Comparison of ENCODE assay signal across 16 cellular contexts in the genomic region with DNA sequence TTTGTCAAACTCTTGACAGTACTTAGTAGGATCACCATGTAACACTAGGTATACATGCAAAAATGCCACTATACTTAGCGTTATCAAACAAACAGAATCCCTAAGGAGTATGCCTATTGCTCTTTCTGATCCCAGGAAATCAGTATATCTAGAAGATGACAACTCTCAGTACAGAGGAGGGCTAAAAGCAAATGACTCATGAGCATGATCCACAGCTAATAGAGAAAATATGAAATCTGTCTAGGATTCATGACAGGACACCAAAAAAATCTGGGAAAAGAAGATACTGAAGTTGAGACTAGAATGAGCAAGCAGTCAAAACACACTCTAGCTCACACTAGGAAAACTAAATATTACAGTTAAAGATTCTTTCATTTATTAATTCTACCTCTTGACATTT.
DNase-seq lines count a peak whose midpoint lies in the region; ATAC-seq, FAIRE-seq and TF ChIP-seq lines count a peak whose summit lies in the region.
"Had no signal": no experiment of that assay in that cellular context is flagged by ENCODE, and none has a peak within 500 bp of the region (broad histone marks: within the 10 kb centered on the region; RNA-seq: fewer than 3 reads in every experiment).

No MANE protein-coding gene starts in this region.

- H2AK5ac ChIP-seq in IMR-90 (ENCODE audit: low read depth, low read length) = no peak overlapping the region

- no peak for DNase-seq in CD4-positive, alpha-beta memory T cell
- peak; percentile 83 for DNase-seq in IMR-90
- peak; percentile 65 for DNase-seq in astrocyte (ENCODE audit: low read depth)
- peak; percentile 60 for DNase-seq in kidney tubule cell (ENCODE audit: low spot score)
- no peak for DNase-seq in ureter (ENCODE audit: low spot score)
- DNase-seq in DMS 273 (lab: John Stamatoyannopoulos, UW; ENCODE audit: unreplicated experiment) = no peak
- no peak for DNase-seq in NCI-H69 (lab: John Stamatoyannopoulos, UW)
- DNase-seq: glutamatergic neuron; Karpas-422; NCI-H2171; stimulated activated naive CD4-positive, alpha-beta T cell treated with Interleukin-2 at 50 U/mL for 16 hours; T1000 had no signal

- no peaks in the 10 kb centered on the region for H3K9me3 Mint-ChIP-seq in CD4-positive, alpha-beta memory T cell
- H3K9me3 Mint-ChIP-seq in astrocyte (ENCODE audit: unreplicated experiment) = no peaks in the 10 kb centered on the region

- no CpG with 5 or more reads among the region's 1 CpG for WGBS in IMR-90 (ENCODE audit: extremely low coverage in 2 of 2, insufficient read length in 1 of 2), 2 experiments

- CTCF ChIA-PET in CD4-positive, alpha-beta memory T cell (lab: Charles Lee; ENCODE audit: partially characterized antibody) = interaction anchor here (1.8 to 5.5 kb wide), 2 partner anchors 14 to 44 kb away, joined by 6 to 38 read pairs; no protein-coding TSS in a partner anchor
- CTCF ChIA-PET in IMR-90 (lab: Yijun Ruan, JAX) = interaction anchor here (0.6 kb wide), 1 partner anchor 41 kb away, joined by 3 read pairs; no protein-coding TSS in a partner anchor

- in situ Hi-C loops in IMR-90 (cut with MboI; ENCODE audit: low sequenced_read_pairs) = no loop called here

- H3K27ac Mint-ChIP-seq in CD4-positive, alpha-beta memory T cell = peak overlapping the region; percentile 26 to 88 (median 56)
- peak overlapping the region; percentile 50 for H3K27ac Mint-ChIP-seq in astrocyte (ENCODE audit: unreplicated experiment)

- H4K20me1 ChIP-seq in IMR-90 (ENCODE audit: insufficient read depth, low read length) = no peaks in the 10 kb centered on the region
- H4K20me1 ChIP-seq in astrocyte (ENCODE audit: insufficient read depth, low read length) = no peaks in the 10 kb centered on the region

- H3K79me2 ChIP-seq in astrocyte (ENCODE audit: insufficient read depth, low read length) = no peaks in the 10 kb centered on the region
- H3K79me2 ChIP-seq: parathyroid adenoma had no signal

- dilution Hi-C loops in IMR-90 (cut with HindIII; ENCODE audit: low sequenced_read_pairs, unreplicated experiment) = no loop called here

- POLR2A ChIA-PET in CD4-positive, alpha-beta memory T cell (lab: Charles Lee; ENCODE audit: partially characterized antibody) = interaction anchor here (1.4 to 5.4 kb wide), 3 partner anchors 9 to 31 kb away, joined by 6 to 75 read pairs (median 30); no protein-coding TSS in a partner anchor
- POLR2A ChIA-PET in IMR-90 (lab: Charles Lee; ENCODE audit: unreplicated experiment) = no interaction called here

- FAIRE-seq in astrocyte (lab: Jason Lieb, UNC) = peak; percentile 97
- FAIRE-seq: GM12878 had no signal

- H2AFZ ChIP-seq in IMR-90 (replicated peaks; ENCODE audit: low read length, poor library complexity) = no peak overlapping the region
- no peak overlapping the region for H2AFZ ChIP-seq in astrocyte (ENCODE audit: low read depth, low read length)
- H2AFZ ChIP-seq: parathyroid adenoma had no signal

- H3K36me3 Mint-ChIP-seq in CD4-positive, alpha-beta memory T cell = peaks cover 41 to 44% of the 10 kb centered on the region in 2 donors
- no peaks in the 10 kb centered on the region for H3K36me3 Mint-ChIP-seq in astrocyte (ENCODE audit: low read depth, unreplicated experiment)

- no peak overlapping the region for H3K23ac ChIP-seq in IMR-90 (ENCODE audit: low read depth, low read length)

- no peak overlapping the region for H2AK9ac ChIP-seq in IMR-90 (replicated peaks; ENCODE audit: low read depth, low read length, poor library complexity)

- H3K4me1 Mint-ChIP-seq in CD4-positive, alpha-beta memory T cell = peaks cover 51 to 80% (median 61%) of the 10 kb centered on the region in 4 donors
- H3K4me1 Mint-ChIP-seq in astrocyte (ENCODE audit: low read depth, unreplicated experiment) = peaks cover 10% of the 10 kb centered on the region

- H3K4me1 ChIP-seq in CD4-positive, alpha-beta memory T cell (ENCODE audit: insufficient read depth, low read length) = peaks cover 65% of the 10 kb centered on the region
- H3K4me1 ChIP-seq in IMR-90 (ENCODE audit: control insufficient read depth, insufficient read depth, low read length) (peaks cover 3% of the 10 kb centered on the region; the same call in 1 of the 2 replicates), astrocyte (ENCODE audit: insufficient read depth, low read length) (peaks cover 11% of the 10 kb centered on the region)
- H3K4me1 ChIP-seq: parathyroid adenoma had no signal

- H3K9ac ChIP-seq in IMR-90 (ENCODE audit: low read depth, low read length) (no peak overlapping the region), astrocyte (ENCODE audit: low read length) (no peak overlapping the region)
- H3K9ac ChIP-seq: parathyroid adenoma had no signal

- TF ChIP-seq POLR2A in IMR-90 (IDR thresholded peaks at IDR 0.05; ENCODE audit: low read depth, low read length) = no peak

- no peak overlapping the region for H2BK15ac ChIP-seq in IMR-90 (ENCODE audit: low read depth, low read length)

- intact Hi-C loops in CD4-positive, alpha-beta memory T cell (cut with micrococcal nuclease) = loop anchor here (5.0 kb wide), 1 partner anchor 46 kb away; no protein-coding TSS in a partner anchor
- intact Hi-C loops in IMR-90 (cut with micrococcal nuclease) = no loop called here

- H3K18ac ChIP-seq in IMR-90 (ENCODE audit: low read depth, low read length) = no peak overlapping the region

- BruUV-seq in IMR-90 (replicated peaks; lab: Mats Ljungman, UMichigan) = no TSS peak

- H3K79me1 ChIP-seq in IMR-90 (ENCODE audit: low read depth in 1 of 2, low read length in 2 of 2) = peaks cover 7 to 14% of the 10 kb centered on the region in 2 experiments

- no peak overlapping the region for H3K14ac ChIP-seq in IMR-90 (replicated peaks; ENCODE audit: low read depth, low read length)

- H4K8ac ChIP-seq in IMR-90 (ENCODE audit: low read depth in 2 of 2, low read length in 2 of 2) = no peak overlapping the region

- no peak overlapping the region for H2BK5ac ChIP-seq in IMR-90 (ENCODE audit: low read depth, low read length, poor library complexity, severe bottlenecking)

- H3K4me2 ChIP-seq in IMR-90 (ENCODE audit: low read depth, low read length) (peak overlapping the region; percentile 59; the same call in 1 of the 2 replicates), astrocyte (ENCODE audit: low read length) (peak overlapping the region; percentile 42)

- H3K4ac ChIP-seq in IMR-90 (ENCODE audit: low read depth, low read length) = no peak overlapping the region

- no peak overlapping the region for H3K56ac ChIP-seq in IMR-90 (ENCODE audit: extremely low read depth, insufficient read depth, low read length)

- H2BK120ac ChIP-seq in IMR-90 (ENCODE audit: low read depth, low read length) = no peak overlapping the region

- no peak for TF ChIP-seq RAD21 in IMR-90 (IDR thresholded peaks at IDR 0.05; ENCODE audit: low read length)

- H3K9me3 ChIP-seq in CD4-positive, alpha-beta memory T cell (ENCODE audit: control insufficient read depth in 1 of 2, low read length in 2 of 2) = no peaks in the 10 kb centered on the region
- H3K9me3 ChIP-seq in IMR-90 (ENCODE audit: control insufficient read depth, insufficient read depth, low read length) (no peaks in the 10 kb centered on the region), astrocyte (ENCODE audit: insufficient read depth, low read depth, low read length) (no peaks in the 10 kb centered on the region)

- no peak overlapping the region for H2BK20ac ChIP-seq in IMR-90 (ENCODE audit: low read depth, low read length)

- H4K91ac ChIP-seq in IMR-90 (ENCODE audit: insufficient read depth, low read depth, low read length) = no peak overlapping the region

- H3K9me1 ChIP-seq in IMR-90 (ENCODE audit: insufficient read depth, low read length) = no peaks in the 10 kb centered on the region

- H3K4me3 Mint-ChIP-seq in CD4-positive, alpha-beta memory T cell = peak overlapping the region; percentile 84 to 99 (median 92)
- H3K4me3 Mint-ChIP-seq in astrocyte (ENCODE audit: unreplicated experiment) = no peak overlapping the region

- no peaks in the 10 kb centered on the region for H3K27me3 ChIP-seq in CD4-positive, alpha-beta memory T cell (ENCODE audit: insufficient read depth, low read length)
- H3K27me3 ChIP-seq in IMR-90 (ENCODE audit: control insufficient read depth, insufficient read depth, low read length) = no peaks in the 10 kb centered on the region
- no peaks in the 10 kb centered on the region for H3K27me3 ChIP-seq in astrocyte (ENCODE audit: insufficient read depth, low read length)

- H3K36me3 ChIP-seq in CD4-positive, alpha-beta memory T cell (ENCODE audit: insufficient read depth, low read length) = no peaks in the 10 kb centered on the region
- H3K36me3 ChIP-seq in IMR-90 (ENCODE audit: control insufficient read depth, insufficient read depth, low read length) = no peaks in the 10 kb centered on the region
- no peaks in the 10 kb centered on the region for H3K36me3 ChIP-seq in astrocyte (ENCODE audit: insufficient read depth, low read length)

- H3K27ac ChIP-seq in CD4-positive, alpha-beta memory T cell (ENCODE audit: low read depth, low read length) = peak overlapping the region; percentile 37
- H3K27ac ChIP-seq in IMR-90 (ENCODE audit: insufficient read depth, low read length) (no peak overlapping the region), astrocyte (ENCODE audit: low read depth, low read length) (peak overlapping the region; percentile 68)
- H3K27ac ChIP-seq: parathyroid adenoma had no signal

- peak; percentile 93 for ATAC-seq in IMR-90 (ENCODE audit: low read depth)
- ATAC-seq in GM19463 (IDR thresholded peaks at IDR 0.05; ENCODE audit: unreplicated experiment) = no peak
- ATAC-seq: GM12878, left lobe of liver had no signal

- no peaks in the 10 kb centered on the region for H3K27me3 Mint-ChIP-seq in CD4-positive, alpha-beta memory T cell
- H3K27me3 Mint-ChIP-seq in astrocyte (ENCODE audit: low read depth, unreplicated experiment) = no peaks in the 10 kb centered on the region

- peak overlapping the region; percentile 23 to 25 for H3K4me3 ChIP-seq in CD4-positive, alpha-beta memory T cell (ENCODE audit: low read length in 2 of 2)
- H3K4me3 ChIP-seq in IMR-90 (ENCODE audit: insufficient read depth, low read depth, low read length) = no peak overlapping the region
- H3K4me3 ChIP-seq in astrocyte (ENCODE audit: insufficient read depth, low read depth, low read length) = no peak overlapping the region
- H3K4me3 ChIP-seq: GM12878 had no signal

- TF ChIP-seq CTCF in IMR-90 (conservative IDR thresholded peaks at IDR 0.05; ENCODE audit: low read depth, low read length) (no peak), astrocyte (IDR thresholded peaks at IDR 0.05; ENCODE audit: insufficient read depth, low read depth, low read length) (no peak)

- no peak overlapping the region for H4K5ac ChIP-seq in IMR-90 (ENCODE audit: low read depth, low read length)

TF ChIP-seq in IMR-90, 13 proteins besides CTCF, POLR2A, EP300 and RAD21 (continues in another document):
- TF ChIP-seq, protein P1, sequence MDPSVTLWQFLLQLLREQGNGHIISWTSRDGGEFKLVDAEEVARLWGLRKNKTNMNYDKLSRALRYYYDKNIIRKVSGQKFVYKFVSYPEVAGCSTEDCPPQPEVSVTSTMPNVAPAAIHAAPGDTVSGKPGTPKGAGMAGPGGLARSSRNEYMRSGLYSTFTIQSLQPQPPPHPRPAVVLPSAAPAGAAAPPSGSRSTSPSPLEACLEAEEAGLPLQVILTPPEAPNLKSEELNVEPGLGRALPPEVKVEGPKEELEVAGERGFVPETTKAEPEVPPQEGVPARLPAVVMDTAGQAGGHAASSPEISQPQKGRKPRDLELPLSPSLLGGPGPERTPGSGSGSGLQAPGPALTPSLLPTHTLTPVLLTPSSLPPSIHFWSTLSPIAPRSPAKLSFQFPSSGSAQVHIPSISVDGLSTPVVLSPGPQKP (IDR thresholded peaks at IDR 0.05; ENCODE audit: borderline replicate concordance, low read depth, low read length) = no peak

Comparison
In these comparisons a context has a peak if more than half of its experiments do, and no peak if none do; other contexts are left out.
1. DNase-seq: peak in IMR-90 (single experiment), astrocyte (single experiment) and kidney tubule cell (single experiment); none in CD4-positive, alpha-beta memory T cell (0 of 5), ureter (single experiment), DMS 273 (single experiment) and NCI-H69 (single experiment).
2. H3K4me3 ChIP-seq: peak in CD4-positive, alpha-beta memory T cell (2 of 2); none in IMR-90 (single experiment) and astrocyte (single experiment).